ENCODE assay signal across 12 cellular contexts in genomic region chr4:86928400-86929255, GRCh38. TPM values are rescaled to one million over a fixed set of nuclear protein-coding genes. Genes with fewer than 3 reads are reported as not detected.
A peak's percentile ranks its signal among the peaks of the same experiment; 100 is the strongest.
DNase-seq lines count a peak whose midpoint lies in the region; ATAC-seq and TF ChIP-seq lines count a peak whose summit lies in the region.
"Had no signal": no experiment of that assay in that cellular context is flagged by ENCODE, and none has a peak within 500 bp of the region (broad histone marks: within the 10 kb centered on the region; RNA-seq: fewer than 3 reads in every experiment).

No MANE protein-coding gene starts in this region.

- H3K27ac ChIP-seq in AG04450 (ENCODE audit: low read depth, low read length), result peak overlapping the region; percentile 68
- peak overlapping the region; percentile 83 for H3K27ac ChIP-seq in PC-9
- H3K27ac ChIP-seq in left lung, result peak overlapping the region; percentile 18 to 42

- no peaks in the 10 kb centered on the region for H4K20me1 ChIP-seq in PC-9 (ENCODE audit: insufficient read depth)

- peaks cover 18% of the 10 kb centered on the region; the same call in 1 of the 2 replicates for H3F3A ChIP-seq in PC-9 (ENCODE audit: insufficient read depth, low read depth)

- H2AFZ ChIP-seq in PC-9, result peak overlapping the region; percentile 50; the same call in 1 of the 2 replicates

- POLR2A ChIA-PET in AG04450 (lab: Yijun Ruan, JAX) (interaction anchor here (0.6 to 1.9 kb wide), 10 partner anchors 10 to 591 kb away, joined by 3 to 21 read pairs (median 4); partner anchors contain the start of gene PTPN13), PC-9 (lab: Charles Lee; ENCODE audit: unreplicated experiment) (interaction anchor here (0.9 kb wide), 1 partner anchor 49 kb away, joined by 3 read pairs; no protein-coding TSS in a partner anchor)

- no peaks in the 10 kb centered on the region for H3K9me2 ChIP-seq in PC-9 (ENCODE audit: insufficient read depth)

- H3K4me2 ChIP-seq in PC-9, result peak overlapping the region; percentile 64

- DNase-seq in AG04450 (ENCODE audit: low read depth, low spot score) (no peak), PC-9 (no peak), left lung (no peak), GM03348 (ENCODE audit: low spot score) (no peak), foreskin melanocyte (no peak)
- DNase-seq: activated naive CD8-positive, alpha-beta T cell treated with anti-CD3 and anti-CD28 coated beads, Interleukin-2, amount 10 ng/mL, durations not matched to agents 7 days and 5 days; CD4-positive, alpha-beta T cell; NCI-H187 had no signal

- H3K4me3 ChIP-seq in AG04450 (ENCODE audit: low read depth, low read length) (no peak overlapping the region), PC-9 (no peak overlapping the region), left lung (no peak overlapping the region)

- no peaks in the 10 kb centered on the region for H3K9me3 ChIP-seq in AG04450 (ENCODE audit: control insufficient read depth, insufficient read depth, low read length)
- no peaks in the 10 kb centered on the region for H3K9me3 ChIP-seq in PC-9 (ENCODE audit: insufficient read depth, low read depth)
- H3K9me3 ChIP-seq in left lung, result no peaks in the 10 kb centered on the region

- BruUV-seq in PC-9 (replicated peaks; lab: Mats Ljungman, UMichigan), result TSS peak; percentile 85

- H3K79me2 ChIP-seq in PC-9 (ENCODE audit: low read depth), result no peaks in the 10 kb centered on the region

- ATAC-seq in GM19395 (IDR thresholded peaks at IDR 0.05; ENCODE audit: unreplicated experiment) (peak; percentile 46), left lung (peak; percentile 6), HG03565 (IDR thresholded peaks at IDR 0.05; ENCODE audit: unreplicated experiment) (no peak), HG02973 (IDR thresholded peaks at IDR 0.05; ENCODE audit: unreplicated experiment) (no peak)

- CTCF ChIA-PET in AG04450 (lab: Charles Lee), result interaction anchor here (0.7 to 2.3 kb wide), 3 partner anchors 306 to 1045 kb away, joined by 3 to 9 read pairs (median 8); no protein-coding TSS in a partner anchor
- CTCF ChIA-PET in PC-9 (lab: Charles Lee), result interaction anchor here (0.7 kb wide), 1 partner anchor 8 kb away, joined by 3 read pairs; no protein-coding TSS in a partner anchor

- H3K4me1 ChIP-seq in PC-9 (replicated peaks; ENCODE audit: insufficient read depth) (peaks cover 37% of the 10 kb centered on the region), left lung (peaks cover 2 to 36% of the 10 kb centered on the region in 2 donors)

- no peaks in the 10 kb centered on the region for H3K36me3 ChIP-seq in PC-9 (ENCODE audit: low read depth)
- no peaks in the 10 kb centered on the region for H3K36me3 ChIP-seq in left lung

- intact Hi-C loops in PC-9 (cut with micrococcal nuclease; ENCODE audit: unreplicated experiment) (loop anchor here (5.0 kb wide), 1 partner anchor 179 kb away; no protein-coding TSS in a partner anchor), left lung (cut with DNase I) (loop anchor here in 1 of 2 donors (10.0 kb wide), 1 partner anchor 306 kb away; no protein-coding TSS in a partner anchor)

- TF ChIP-seq CTCF in AG04450 (IDR thresholded peaks at IDR 0.05; ENCODE audit: low read depth, low read length) (no peak), PC-9 (conservative IDR thresholded peaks at IDR 0.05) (no peak), left lung (IDR thresholded peaks at IDR 0.05) (no peak)

- H3K27me3 ChIP-seq in AG04450 (ENCODE audit: control insufficient read depth, insufficient read depth, low read length), result no peaks in the 10 kb centered on the region
- no peaks in the 10 kb centered on the region for H3K27me3 ChIP-seq in PC-9 (ENCODE audit: insufficient read depth, low read depth)
- no peaks in the 10 kb centered on the region for H3K27me3 ChIP-seq in left lung

RNA-seq across cellular contexts. Expression of gene AFF1, which starts 6.2 kb away (rescaled TPM):
- polyA plus RNA-seq in AG04450 (2011; rRNA removed), result 17.2 and 19.5 TPM in 2 replicates
- polyA minus RNA-seq in AG04450 (2011; rRNA and poly(A)+ RNA removed), result 57.4 and 73.9 TPM in 2 replicates
- total RNA-seq in PC-9 (2021) (45.3 and 52.8 TPM in 2 replicates), left lung (10 to 100 TPM; 79.1 to 86.0 TPM)

RNA-seq across cellular contexts. Expression of gene C4orf36, which starts 36.4 kb away (rescaled TPM):
- polyA plus RNA-seq in AG04450 (2011; rRNA removed), result 1.2 and 1.3 TPM in 2 replicates
- polyA minus RNA-seq in AG04450 (2011; rRNA and poly(A)+ RNA removed), result not detected in 2 replicates
- total RNA-seq in PC-9 (2021) (2.0 TPM in 1 of 2 replicates, not detected in the other), left lung (1 to 10 TPM; 1.7 to 2.1 TPM)
- total RNA-seq: CD4-positive, alpha-beta T cell; RPMI7951 had no signal

Comparison
In these comparisons a context has a peak if more than half of its experiments do, and no peak if none do; other contexts are left out.
1. H3K27ac ChIP-seq: peak in every context shown above with its lines; median percentile 83 in PC-9; 68 in AG04450; 30 in left lung.
2. ATAC-seq: peak in GM19395 (single experiment) and left lung (single experiment); none in HG03565 (single experiment) and HG02973 (single experiment).